Comparison of ENCODE assay signal across 13 cellular contexts in genomic region chrX:12360389-12360788, GRCh38.
DNase-seq lines count a peak whose midpoint lies in the region; ATAC-seq, FAIRE-seq and TF ChIP-seq lines count a peak whose summit lies in the region.
"Had no signal": no experiment of that assay in that cellular context is flagged by ENCODE, and none has a peak within 500 bp of the region (broad histone marks: within the 10 kb centered on the region; RNA-seq: fewer than 3 reads in every experiment).

No MANE protein-coding gene starts in this region.

- no peaks in the 10 kb centered on the region for H3K9me3 Mint-ChIP-seq in HFFc6
- H3K9me3 Mint-ChIP-seq in activated T-cell treated with anti-CD3 and anti-CD28 coated beads, Interleukin-2, amount 50 U/mL, for 4 hours, result no peaks in the 10 kb centered on the region
- H3K9me3 Mint-ChIP-seq: neural progenitor cell had no signal

- peak overlapping the region; percentile 30 for H3K4me3 Mint-ChIP-seq in HFFc6
- no peak overlapping the region for H3K4me3 Mint-ChIP-seq in activated T-cell treated with anti-CD3 and anti-CD28 coated beads, Interleukin-2, amount 50 U/mL, for 4 hours
- H3K4me3 Mint-ChIP-seq: neural progenitor cell had no signal

- H3K27ac ChIP-seq in SJSA1 (peak overlapping the region; percentile 60), left lung (no peak overlapping the region)
- H3K27ac ChIP-seq: adrenal gland, neural progenitor cell, thyroid gland had no signal

- no peak for FAIRE-seq in urothelium cell line (lab: Jason Lieb, UNC)

- H3K27ac Mint-ChIP-seq in HFFc6, result peak overlapping the region; percentile 94
- H3K27ac Mint-ChIP-seq: neural progenitor cell had no signal

- ATAC-seq in left lung (no peak), GM21619 (IDR thresholded peaks at IDR 0.05; ENCODE audit: unreplicated experiment) (no peak)
- no peak for ATAC-seq in activated T-cell treated with anti-CD3 and anti-CD28 coated beads, Interleukin-2, amount 50 U/mL, for 4 hours

- H3K4me3 ChIP-seq in SJSA1 (no peak overlapping the region), fibroblast of the aortic adventitia (ENCODE audit: low read depth, low read length) (no peak overlapping the region), left lung (no peak overlapping the region)
- H3K4me3 ChIP-seq: adrenal gland, neural progenitor cell, thyroid gland had no signal

- peaks cover 4% of the 10 kb centered on the region; the same call in 1 of the 2 replicates for H3K36me3 Mint-ChIP-seq in HFFc6 (ENCODE audit: low read depth)
- no peaks in the 10 kb centered on the region for H3K36me3 Mint-ChIP-seq in activated T-cell treated with anti-CD3 and anti-CD28 coated beads, Interleukin-2, amount 50 U/mL, for 4 hours (ENCODE audit: insufficient read depth)
- H3K36me3 Mint-ChIP-seq: neural progenitor cell had no signal

- no peaks in the 10 kb centered on the region for H3K9me3 ChIP-seq in SJSA1 (replicated peaks)
- H3K9me3 ChIP-seq in left lung, result no peaks in the 10 kb centered on the region
- H3K9me3 ChIP-seq: adrenal gland, thyroid gland had no signal

- no peaks in the 10 kb centered on the region for H3K27me3 Mint-ChIP-seq in HFFc6 (ENCODE audit: insufficient read depth)
- no peaks in the 10 kb centered on the region for H3K27me3 Mint-ChIP-seq in activated T-cell treated with anti-CD3 and anti-CD28 coated beads, Interleukin-2, amount 50 U/mL, for 4 hours (ENCODE audit: low read depth)

- TF ChIP-seq CTCF in HFFc6 (IDR thresholded peaks at IDR 0.05) (no peak), fibroblast of the aortic adventitia (IDR thresholded peaks at IDR 0.05; ENCODE audit: insufficient read depth, low read length) (no peak), left lung (IDR thresholded peaks at IDR 0.05) (no peak)

- intact Hi-C loops in left lung (cut with DNase I), result no loop called here

- H3K36me3 ChIP-seq in SJSA1 (no peaks in the 10 kb centered on the region), left lung (no peaks in the 10 kb centered on the region)
- H3K36me3 ChIP-seq: adrenal gland, neural progenitor cell, thyroid gland had no signal

- DNase-seq in HFFc6 (peak; percentile 58), SJSA1 (ENCODE audit: low read depth in 1 of 2, low spot score in 2 of 2) (peak in 1 of 2 experiments; percentile 15), fibroblast of the aortic adventitia (ENCODE audit: low read depth) (peak; percentile 82), urothelium cell line (ENCODE audit: low spot score) (peak; percentile 1), left lung (no peak)
- DNase-seq in activated T-cell treated with anti-CD3 and anti-CD28 coated beads, Interleukin-2, amount 50 U/mL, for 4 hours, result no peak
- DNase-seq: activated CD4-positive, alpha-beta T cell treated with anti-CD3 and anti-CD28 coated beads for 1 hour; adrenal gland; effector CD8-positive, alpha-beta T cell; NCI-H2107; thyroid gland had no signal

- no peaks in the 10 kb centered on the region for H3K27me3 ChIP-seq in SJSA1 (replicated peaks)
- H3K27me3 ChIP-seq in left lung, result no peaks in the 10 kb centered on the region
- H3K27me3 ChIP-seq: adrenal gland, neural progenitor cell, thyroid gland had no signal

- H3K4me1 Mint-ChIP-seq in HFFc6 (ENCODE audit: low read depth), result peaks cover 50% of the 10 kb centered on the region
- H3K4me1 Mint-ChIP-seq in activated T-cell treated with anti-CD3 and anti-CD28 coated beads, Interleukin-2, amount 50 U/mL, for 4 hours (ENCODE audit: low read depth), result no peaks in the 10 kb centered on the region
- H3K4me1 Mint-ChIP-seq: neural progenitor cell had no signal

- H3K4me1 ChIP-seq in SJSA1 (replicated peaks), result peaks cover 11% of the 10 kb centered on the region
- H3K4me1 ChIP-seq in left lung, result no peaks in the 10 kb centered on the region
- H3K4me1 ChIP-seq: adrenal gland, neural progenitor cell, thyroid gland had no signal

Comparison
In these comparisons a context has a peak if more than half of its experiments do, and no peak if none do; other contexts are left out.
1. DNase-seq: peak in HFFc6 (single experiment), fibroblast of the aortic adventitia (single experiment) and urothelium cell line (single experiment); none in left lung (0 of 2) and activated T-cell treated with anti-CD3 and anti-CD28 coated beads, Interleukin-2, amount 50 U/mL, for 4 hours (single experiment).